8 cellular contexts compared by ENCODE assay signal in the genomic region with DNA sequence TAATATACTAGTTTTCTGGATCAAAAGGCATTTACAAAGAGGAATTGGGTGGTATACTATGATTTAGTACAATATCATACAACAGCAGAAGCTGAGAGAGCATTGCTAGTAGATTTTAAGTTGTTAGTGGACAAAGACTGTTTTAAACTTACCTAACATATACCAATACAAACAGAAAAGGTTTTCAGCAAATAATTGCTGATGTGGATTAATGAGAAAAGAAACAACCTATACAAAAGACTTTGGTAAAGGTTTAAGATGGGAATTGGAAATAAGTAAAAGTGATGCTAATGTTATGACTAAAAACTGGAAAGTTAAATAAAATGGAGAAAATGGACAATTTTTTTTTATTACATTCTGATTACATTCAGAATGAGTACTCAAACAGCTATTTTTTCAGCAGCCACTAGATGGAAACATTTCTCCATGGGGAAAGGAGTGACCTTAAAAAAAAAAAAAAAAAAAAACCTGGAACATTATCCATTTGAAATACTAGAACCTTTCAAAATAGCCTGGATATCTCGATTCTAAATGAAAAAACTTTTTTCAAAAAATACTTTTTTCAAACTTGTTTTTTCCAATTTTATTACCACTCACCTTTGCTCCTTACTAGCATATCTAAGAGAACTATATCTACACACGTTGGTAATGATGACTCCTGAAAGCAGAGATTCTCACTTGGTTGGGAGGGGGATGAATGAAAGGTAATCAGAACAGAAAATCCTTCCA. TPM values are rescaled to one million over a fixed set of nuclear protein-coding genes. Genes with fewer than 3 reads are reported as not detected.
DNase-seq lines count a peak whose midpoint lies in the region; TF ChIP-seq lines count a peak whose summit lies in the region.

No MANE protein-coding gene starts in this region.

- H3K27ac ChIP-seq in ascending aorta: no peak overlapping the region

- H3K4me3 Mint-ChIP-seq in activated T-helper 1 cell treated with anti-CD3 and anti-CD28 coated beads, Interleukin-12 subunit alpha, Interleukin-12 subunit beta, Interleukin-2, Interleukin-4 antibody, amounts not matched to agents 30 ng/mL and 10 ng/mL and 1 ng/mL, durations not matched to agents 14 hours and 24 hours and 36 hours: no peak overlapping the region

- H3K36me3 ChIP-seq in ascending aorta: peaks cover 12 to 24% of the 10 kb centered on the region in 2 donors

- H3K4me3 ChIP-seq in ascending aorta: no peak overlapping the region

- H3K27ac Mint-ChIP-seq in activated T-helper 1 cell treated with anti-CD3 and anti-CD28 coated beads, Interleukin-12 subunit alpha, Interleukin-12 subunit beta, Interleukin-2, Interleukin-4 antibody, amounts not matched to agents 30 ng/mL and 10 ng/mL and 1 ng/mL, durations not matched to agents 14 hours and 24 hours and 36 hours: no peak overlapping the region

- intact Hi-C loops in ascending aorta (cut with DNase I): loop anchor here (1.0 to 2.0 kb wide), 2 partner anchors 55 to 104 kb away; partner anchors contain the start of genes EPRS1 and IARS2
- intact Hi-C loops in activated T-helper 1 cell treated with anti-CD3 and anti-CD28 coated beads, Interleukin-12 subunit alpha, Interleukin-12 subunit beta, Interleukin-2, Interleukin-4 antibody, amounts not matched to agents 30 ng/mL and 10 ng/mL and 1 ng/mL, durations not matched to agents 14 hours and 24 hours and 36 hours (cut with micrococcal nuclease): loop anchor here (2.0 to 5.0 kb wide), 3 partner anchors 14 to 131 kb away; partner anchors contain the start of gene IARS2

- H3K27me3 Mint-ChIP-seq in activated T-helper 1 cell treated with anti-CD3 and anti-CD28 coated beads, Interleukin-12 subunit alpha, Interleukin-12 subunit beta, Interleukin-2, Interleukin-4 antibody, amounts not matched to agents 30 ng/mL and 10 ng/mL and 1 ng/mL, durations not matched to agents 14 hours and 24 hours and 36 hours (ENCODE audit: insufficient read depth): no peaks in the 10 kb centered on the region

- DNase-seq in NCI-H510A treated with DMSO at 0.1 percent for 48 hours (lab: John Stamatoyannopoulos, UW): peak; percentile 22
- DNase-seq in NCI-H510A (lab: John Stamatoyannopoulos, UW): no peak
- peak; percentile 60 for DNase-seq in NCI-H1092 treated with DMSO at 0.1 percent for 48 hours (lab: John Stamatoyannopoulos, UW)
- DNase-seq in ascending aorta (ENCODE audit: low spot score in 2 of 2): no peak
- peak; percentile 70 for DNase-seq in left kidney (ENCODE audit: low read depth, low spot score)
- no peak for DNase-seq in activated T-helper 1 cell treated with anti-CD3 and anti-CD28 coated beads, Interleukin-12 subunit alpha, Interleukin-12 subunit beta, Interleukin-2, Interleukin-4 antibody, amounts not matched to agents 30 ng/mL and 10 ng/mL and 1 ng/mL, durations not matched to agents 14 hours and 24 hours and 36 hours (ENCODE audit: low spot score)
- DNase-seq in mesenteric fat pad (ENCODE audit: low spot score): no peak
- no peak for DNase-seq in stimulated activated CD4-positive, alpha-beta T cell treated with anti-CD3 and anti-CD28 coated beads, Interleukin-4, amount 100 ng/mL, for 4 hours

- H3K4me1 Mint-ChIP-seq in activated T-helper 1 cell treated with anti-CD3 and anti-CD28 coated beads, Interleukin-12 subunit alpha, Interleukin-12 subunit beta, Interleukin-2, Interleukin-4 antibody, amounts not matched to agents 30 ng/mL and 10 ng/mL and 1 ng/mL, durations not matched to agents 14 hours and 24 hours and 36 hours (ENCODE audit: low read depth): peaks cover 5% of the 10 kb centered on the region

- no peaks in the 10 kb centered on the region for H3K9me3 Mint-ChIP-seq in activated T-helper 1 cell treated with anti-CD3 and anti-CD28 coated beads, Interleukin-12 subunit alpha, Interleukin-12 subunit beta, Interleukin-2, Interleukin-4 antibody, amounts not matched to agents 30 ng/mL and 10 ng/mL and 1 ng/mL, durations not matched to agents 14 hours and 24 hours and 36 hours

- no peaks in the 10 kb centered on the region for H3K9me3 ChIP-seq in ascending aorta

- H3K27me3 ChIP-seq in ascending aorta: no peaks in the 10 kb centered on the region

- H3K36me3 Mint-ChIP-seq in activated T-helper 1 cell treated with anti-CD3 and anti-CD28 coated beads, Interleukin-12 subunit alpha, Interleukin-12 subunit beta, Interleukin-2, Interleukin-4 antibody, amounts not matched to agents 30 ng/mL and 10 ng/mL and 1 ng/mL, durations not matched to agents 14 hours and 24 hours and 36 hours (ENCODE audit: low read depth): peaks cover 34% of the 10 kb centered on the region

- peaks cover 3 to 4% of the 10 kb centered on the region in 2 donors for H3K4me1 ChIP-seq in ascending aorta

- peak in 2 of 3 experiments; percentile 51 to 72 for TF ChIP-seq CTCF in ascending aorta (IDR thresholded peaks at IDR 0.05)

RNA-seq across cellular contexts. Expression of gene EPRS1, which starts 55.4 kb away (rescaled TPM):
- total RNA-seq in ascending aorta: 16.0 TPM
- 176 and 188 TPM in 2 replicates for total RNA-seq in activated T-helper 1 cell treated with anti-CD3 and anti-CD28 coated beads, Interleukin-12 subunit alpha, Interleukin-12 subunit beta, Interleukin-2, Interleukin-4 antibody, amounts not matched to agents 30 ng/mL and 10 ng/mL and 1 ng/mL, durations not matched to agents 14 hours and 24 hours and 36 hours
- total RNA-seq in mesenteric fat pad: 108 TPM

Comparison
In these comparisons a context has a peak if more than half of its experiments do, and no peak if none do; other contexts are left out.
1. DNase-seq: peak in NCI-H510A treated with DMSO at 0.1 percent for 48 hours (single experiment), NCI-H1092 treated with DMSO at 0.1 percent for 48 hours (single experiment) and left kidney (single experiment); none in NCI-H510A (single experiment), ascending aorta (0 of 2), activated T-helper 1 cell treated with anti-CD3 and anti-CD28 coated beads, Interleukin-12 subunit alpha, Interleukin-12 subunit beta, Interleukin-2, Interleukin-4 antibody, amounts not matched to agents 30 ng/mL and 10 ng/mL and 1 ng/mL, durations not matched to agents 14 hours and 24 hours and 36 hours (single experiment), mesenteric fat pad (single experiment) and stimulated activated CD4-positive, alpha-beta T cell treated with anti-CD3 and anti-CD28 coated beads, Interleukin-4, amount 100 ng/mL, for 4 hours (0 of 2).